Comparison of ENCODE assay signal across 1 cellular context in genomic region chr5:122081541-122081940, GRCh38.
A peak's percentile ranks its signal among the peaks of the same experiment; 100 is the strongest.
TF ChIP-seq lines count a peak whose summit lies in the region.

No MANE protein-coding gene starts in this region.

TF ChIP-seq in HepG2, 621 proteins besides CTCF, POLR2A, EP300 and RAD21 (continued from another document):
- TF ChIP-seq FOXP1 (IDR thresholded peaks at IDR 0.05) (no peak), FOXP1 (CRISPR knock-in tag; IDR thresholded peaks at IDR 0.05) (0 out of 2 replicates have a peak, but pooled peaks have one; percentile 21)
